ENCODE assay signal across 8 cellular contexts in genomic region chr2:46534589-46534988, GRCh38. TPM values are rescaled to one million over a fixed set of nuclear protein-coding genes. Genes with fewer than 3 reads are reported as not detected.
A peak's percentile ranks its signal among the peaks of the same experiment; 100 is the strongest.
DNase-seq lines count a peak whose midpoint lies in the region; ATAC-seq and TF ChIP-seq lines count a peak whose summit lies in the region.

No MANE protein-coding gene starts in this region.

- ATAC-seq in upper lobe of left lung (ENCODE audit: low FRiP score in 2 of 2) (no peak), GM21367 (IDR thresholded peaks at IDR 0.05; ENCODE audit: unreplicated experiment) (no peak)

- H3K27ac ChIP-seq in upper lobe of left lung: peak overlapping the region in 3 of 4 donors; percentile 27 to 65 (median 57)

- TF ChIP-seq EP300 in upper lobe of left lung (IDR thresholded peaks at IDR 0.05): no peak

- DNase-seq in activated naive CD4-positive, alpha-beta T cell treated with Interleukin-2 at 50 U/mL for 16 hours: no peak
- DNase-seq in NAMALWA (ENCODE audit: low spot score) (peak; percentile 70), upper lobe of left lung (no peak), NCI-H128 (lab: John Stamatoyannopoulos, UW; ENCODE audit: unreplicated experiment) (no peak), NCI-H226 (no peak)

- no peak for TF ChIP-seq CTCF in upper lobe of left lung (IDR thresholded peaks at IDR 0.05)

- peaks cover 0 to 4% (median 2%) of the 10 kb centered on the region in 4 donors for H3K4me1 ChIP-seq in upper lobe of left lung

- TF ChIP-seq POLR2A in upper lobe of left lung (IDR thresholded peaks at IDR 0.05): no peak

- H3K4me3 ChIP-seq in upper lobe of left lung: no peak overlapping the region

- no peaks in the 10 kb centered on the region for H3K9me3 Mint-ChIP-seq in activated naive CD4-positive, alpha-beta T cell treated with anti-CD3 and anti-CD28 coated beads, Interleukin-2, amount 50 U/mL, for 24 hours
- H3K9me3 Mint-ChIP-seq in activated naive CD8-positive, alpha-beta T cell (ENCODE audit: low read depth): no peaks in the 10 kb centered on the region

- H3K27ac Mint-ChIP-seq in activated naive CD4-positive, alpha-beta T cell treated with anti-CD3 and anti-CD28 coated beads, Interleukin-2, amount 50 U/mL, for 24 hours: peak overlapping the region; percentile 84
- peak overlapping the region; percentile 83 for H3K27ac Mint-ChIP-seq in activated naive CD8-positive, alpha-beta T cell

- peaks cover 9% of the 10 kb centered on the region for H3K36me3 Mint-ChIP-seq in activated naive CD4-positive, alpha-beta T cell treated with anti-CD3 and anti-CD28 coated beads, Interleukin-2, amount 50 U/mL, for 24 hours
- H3K36me3 Mint-ChIP-seq in activated naive CD8-positive, alpha-beta T cell: peaks cover 4% of the 10 kb centered on the region

- no peaks in the 10 kb centered on the region for H3K36me3 ChIP-seq in upper lobe of left lung

- H3K27me3 ChIP-seq in upper lobe of left lung: no peaks in the 10 kb centered on the region

- no peaks in the 10 kb centered on the region for H3K9me3 ChIP-seq in upper lobe of left lung

- peak overlapping the region; percentile 79 for H3K4me3 Mint-ChIP-seq in activated naive CD4-positive, alpha-beta T cell treated with anti-CD3 and anti-CD28 coated beads, Interleukin-2, amount 50 U/mL, for 24 hours
- H3K4me3 Mint-ChIP-seq in activated naive CD8-positive, alpha-beta T cell: peak overlapping the region; percentile 77

- H3K4me1 Mint-ChIP-seq in activated naive CD4-positive, alpha-beta T cell treated with anti-CD3 and anti-CD28 coated beads, Interleukin-2, amount 50 U/mL, for 24 hours: peaks cover 52% of the 10 kb centered on the region
- peaks cover 55% of the 10 kb centered on the region for H3K4me1 Mint-ChIP-seq in activated naive CD8-positive, alpha-beta T cell (ENCODE audit: low read depth)

- WGBS in upper lobe of left lung, 2 donors: 61 to 67% methylated on average over 6 of the region's 6 CpGs

- no peaks in the 10 kb centered on the region for H3K27me3 Mint-ChIP-seq in activated naive CD4-positive, alpha-beta T cell treated with anti-CD3 and anti-CD28 coated beads, Interleukin-2, amount 50 U/mL, for 24 hours
- H3K27me3 Mint-ChIP-seq in activated naive CD8-positive, alpha-beta T cell: no peaks in the 10 kb centered on the region

RNA-seq across cellular contexts. Expression of gene RHOQ, which starts 7.7 kb away (rescaled TPM):
- 100 to 1,000 TPM in 1 of 6 donors, 10 to 100 TPM in 5; 50.3 to 118 (median 69.7) TPM for total RNA-seq in upper lobe of left lung

RNA-seq across cellular contexts. Expression of gene ATP6V1E2, which starts 7.8 kb away (rescaled TPM):
- total RNA-seq in upper lobe of left lung: 10 to 100 TPM in 1 of 6 donors, 1 to 10 TPM in 5; 6.7 to 13.6 (median 7.8) TPM

RNA-seq across cellular contexts. Expression of gene TMEM247, which starts 55.2 kb away (rescaled TPM):
- not detected for total RNA-seq in upper lobe of left lung
